ENCODE assay signal across 20 cellular contexts in the genomic region with DNA sequence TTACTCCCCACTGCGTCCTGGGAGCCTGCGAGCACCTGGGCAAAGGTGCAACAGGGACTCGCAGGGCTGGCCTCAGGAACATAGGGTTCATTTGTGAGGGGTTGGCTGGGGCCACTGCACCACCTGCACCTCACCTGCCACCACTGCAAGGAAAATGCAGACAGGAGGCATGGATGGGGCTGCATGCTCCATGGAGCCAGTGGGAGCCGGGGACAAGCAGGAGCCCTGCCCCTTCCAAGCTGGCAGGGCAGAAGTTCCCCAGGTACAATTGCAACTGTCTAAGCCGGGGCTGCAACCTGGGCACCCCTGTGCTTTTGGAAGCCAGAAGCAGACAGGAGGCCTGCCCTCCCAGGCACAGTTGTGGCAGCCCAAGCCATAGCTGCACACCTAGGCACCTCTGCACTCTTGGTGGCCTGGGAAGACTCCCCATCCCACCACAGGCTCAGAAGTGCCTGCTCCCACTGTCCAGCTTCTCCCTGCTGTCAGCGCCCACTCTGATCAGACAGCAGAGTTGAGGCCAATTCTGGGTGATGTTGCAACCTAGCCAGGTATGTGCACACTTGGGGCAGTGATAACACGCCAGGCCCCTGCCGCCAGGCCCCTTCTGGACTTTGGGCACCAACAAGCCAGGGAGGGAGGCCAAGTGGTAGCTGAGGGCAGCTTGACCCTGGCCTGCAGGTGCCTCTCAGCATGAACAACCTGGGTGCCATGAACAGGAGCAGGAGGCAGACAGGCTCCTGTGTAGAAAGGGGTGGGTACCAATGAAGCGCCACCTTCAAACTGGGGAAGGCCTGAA.
"Had no signal": no experiment of that assay in that cellular context is flagged by ENCODE, and none has a peak within 500 bp of the region (broad histone marks: within the 10 kb centered on the region; RNA-seq: fewer than 3 reads in every experiment).

No MANE protein-coding gene starts in this region.

- H3K27me3 ChIP-seq: esophagus muscularis mucosa, gastrocnemius medialis, heart right ventricle, left lung, spleen, vagina had no signal

- H2AFZ ChIP-seq: parathyroid adenoma had no signal

- DNase-seq: effector memory CD4-positive, alpha-beta T cell; gastrocnemius medialis; heart right ventricle; islet precursor cell; mesenchymal stem cell; naive B cell; spleen; stimulated activated CD4-positive, alpha-beta T cell treated with anti-CD3 and anti-CD28 coated beads, Interleukin-15, amount 100 ng/mL, for 24 hours; stimulated activated CD4-positive, alpha-beta T cell treated with anti-CD3 and anti-CD28 coated beads, Interleukin-1b, Interleukin-23, amount 100 ng/mL, for 48 hours; stimulated activated CD4-positive, alpha-beta T cell treated with anti-CD3 and anti-CD28 coated beads, Interleukin-4, amount 100 ng/mL, for 24 hours; stimulated activated naive B cell treated with anti-CD40 and anti-IgM and Interleukin-4, amounts not matched to agents 10 μg/mL and 1 μg/mL and 100 μg/mL, for 72 hours had no signal

- H3K36me3 ChIP-seq: esophagus muscularis mucosa, gastrocnemius medialis, heart right ventricle, left lung, prostate gland, spleen, vagina had no signal

- H3K4me3 ChIP-seq: esophagus muscularis mucosa, gastrocnemius medialis, heart right ventricle, left lung, lung, prostate gland, spleen, vagina had no signal

- H3K27me3 Mint-ChIP-seq: stimulated activated naive B cell treated with anti-CD40 and anti-IgM and Interleukin-4, amounts not matched to agents 10 μg/mL and 1 μg/mL and 100 μg/mL, for 72 hours; type B pancreatic cell had no signal

- H3K4me1 ChIP-seq: esophagus muscularis mucosa, gastrocnemius medialis, heart right ventricle, left lung, parathyroid adenoma, prostate gland, spleen, vagina had no signal

- H3K4me3 Mint-ChIP-seq: nephron; stimulated activated naive B cell treated with anti-CD40 and anti-IgM and Interleukin-4, amounts not matched to agents 10 μg/mL and 1 μg/mL and 100 μg/mL, for 72 hours; type B pancreatic cell had no signal

- ATAC-seq: gastrocnemius medialis; heart right ventricle; left lung; sciatic nerve; stimulated activated naive B cell treated with anti-CD40 and anti-IgM and Interleukin-4, amounts not matched to agents 10 μg/mL and 1 μg/mL and 100 μg/mL, for 72 hours had no signal

- H3K27ac ChIP-seq: esophagus muscularis mucosa, gastrocnemius medialis, heart right ventricle, left lung, parathyroid adenoma, prostate gland, spleen, vagina had no signal

- H3K9me3 Mint-ChIP-seq: naive B cell, nephron, type B pancreatic cell had no signal

- H3K79me2 ChIP-seq: parathyroid adenoma had no signal

- H3K4me1 Mint-ChIP-seq: nephron; stimulated activated naive B cell treated with anti-CD40 and anti-IgM and Interleukin-4, amounts not matched to agents 10 μg/mL and 1 μg/mL and 100 μg/mL, for 72 hours had no signal

- H3K9me3 ChIP-seq: esophagus muscularis mucosa, gastrocnemius medialis, heart right ventricle, left lung, prostate gland, spleen, vagina had no signal

- H3K36me3 Mint-ChIP-seq: stimulated activated naive B cell treated with anti-CD40 and anti-IgM and Interleukin-4, amounts not matched to agents 10 μg/mL and 1 μg/mL and 100 μg/mL, for 72 hours; type B pancreatic cell had no signal

- H3K27ac Mint-ChIP-seq: naive B cell; nephron; stimulated activated naive B cell treated with anti-CD40 and anti-IgM and Interleukin-4, amounts not matched to agents 10 μg/mL and 1 μg/mL and 100 μg/mL, for 72 hours; type B pancreatic cell had no signal
